ENCODE assay signal across 1 cellular context in genomic region chr6:10487668-10488327, GRCh38.
TF ChIP-seq lines count a peak whose summit lies in the region.

No MANE protein-coding gene starts in this region.

TF ChIP-seq in H1, 55 proteins besides CTCF, POLR2A, EP300 and RAD21 (continued from another document):
- TF ChIP-seq SIN3A (conservative IDR thresholded peaks at IDR 0.05 in 1 of 2, IDR thresholded peaks at IDR 0.05 in 1 of 2; ENCODE audit: low read depth in 1 of 2, low read length in 2 of 2), result 0 out of 4 replicates have a peak, but pooled peaks of 1 of the 2 experiments have one; percentile 56
- peak; percentile 58 for TF ChIP-seq KDM4A (IDR thresholded peaks at IDR 0.05; ENCODE audit: low read depth, low read length, severe bottlenecking)
- peak; percentile 62; the same call in 1 of the 2 replicates for TF ChIP-seq TBP (IDR thresholded peaks at IDR 0.05; ENCODE audit: low read depth, low read length)
- TF ChIP-seq, protein P1, sequence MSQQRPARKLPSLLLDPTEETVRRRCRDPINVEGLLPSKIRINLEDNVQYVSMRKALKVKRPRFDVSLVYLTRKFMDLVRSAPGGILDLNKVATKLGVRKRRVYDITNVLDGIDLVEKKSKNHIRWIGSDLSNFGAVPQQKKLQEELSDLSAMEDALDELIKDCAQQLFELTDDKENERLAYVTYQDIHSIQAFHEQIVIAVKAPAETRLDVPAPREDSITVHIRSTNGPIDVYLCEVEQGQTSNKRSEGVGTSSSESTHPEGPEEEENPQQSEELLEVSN (IDR thresholded peaks at IDR 0.05), result peak; percentile 77
- TF ChIP-seq TAF1 (IDR thresholded peaks at IDR 0.05; ENCODE audit: low read depth, low read length), result 0 out of 2 replicates have a peak, but pooled peaks have one; percentile 17
- 0 out of 2 replicates have a peak, but pooled peaks have one; percentile 3 for TF ChIP-seq SP1 (IDR thresholded peaks at IDR 0.05; ENCODE audit: low read depth, low read length)
